Comparison of ENCODE assay signal across 1 cellular context in the genomic region with DNA sequence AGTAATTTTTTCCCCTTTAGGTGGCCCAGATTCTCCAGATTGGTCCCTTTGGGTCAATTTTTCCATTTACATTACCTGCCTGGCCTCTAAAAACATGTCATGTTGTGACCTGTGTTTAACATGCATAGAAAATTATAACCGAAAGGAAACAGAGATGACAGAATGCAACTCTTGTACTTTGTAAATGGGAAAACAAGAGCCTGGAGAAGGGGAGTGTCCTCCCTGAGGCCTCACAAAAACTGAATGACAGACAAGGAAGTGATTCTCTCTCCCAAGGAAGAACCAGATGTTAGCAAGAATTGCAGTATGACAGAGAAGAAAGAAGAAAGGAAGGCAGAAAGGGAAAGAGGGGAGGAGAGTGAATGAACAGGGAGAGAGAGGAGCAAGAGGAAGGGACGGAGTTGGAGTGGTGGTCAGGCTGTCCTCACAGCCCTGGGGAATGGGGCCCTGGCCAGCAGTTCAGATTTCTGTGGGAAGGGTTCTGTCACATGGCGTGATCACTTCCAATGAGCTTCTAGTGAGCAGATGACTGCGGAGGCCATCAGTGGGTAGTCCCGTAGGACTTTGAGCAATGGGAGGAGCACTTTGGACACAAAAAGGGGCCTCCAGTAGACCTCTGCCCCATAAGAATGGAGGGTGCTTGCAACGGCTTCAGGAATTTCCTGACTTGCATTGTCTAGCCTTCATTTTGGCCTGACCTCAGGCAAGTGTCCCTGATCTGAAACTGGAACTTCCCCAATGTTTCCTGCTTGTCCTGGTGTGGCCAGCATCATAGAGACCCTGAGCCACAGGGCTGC.
A peak's percentile ranks its signal among the peaks of the same experiment; 100 is the strongest.
TF ChIP-seq lines count a peak whose summit lies in the region.

No MANE protein-coding gene starts in this region.

TF ChIP-seq in HepG2, 621 proteins besides CTCF, POLR2A, EP300 and RAD21 (continued from another document and continues in another):
- TF ChIP-seq TEAD3 (CRISPR knock-in tag; optimal IDR thresholded peaks at IDR 0.05; ENCODE audit: borderline replicate concordance) (peak; percentile 46), ZNF644 (CRISPR knock-in tag; IDR thresholded peaks at IDR 0.05; ENCODE audit: low read depth) (peak; percentile 49; the same call in 1 of the 2 replicates), AGO2 (optimal IDR thresholded peaks at IDR 0.05; ENCODE audit: low read depth, low read length) (no peak), SOX6 (IDR thresholded peaks at IDR 0.05) (no peak), SOX6 (CRISPR knock-in tag; IDR thresholded peaks at IDR 0.05) (peak; percentile 98), ZNF431 (CRISPR knock-in tag; IDR thresholded peaks at IDR 0.05; ENCODE audit: borderline replicate concordance, low read depth) (peak; percentile 74; the same call in 1 of the 2 replicates), PHF20 (CRISPR knock-in tag; IDR thresholded peaks at IDR 0.05) (no peak; the same call in 1 of the 2 replicates), MED8 (CRISPR knock-in tag; IDR thresholded peaks at IDR 0.05; ENCODE audit: insufficient replicate concordance) (no peak), ZNF124 (CRISPR knock-in tag; IDR thresholded peaks at IDR 0.05) (0 out of 2 replicates have a peak, but pooled peaks have one; percentile 21), ZNF446 (CRISPR knock-in tag; IDR thresholded peaks at IDR 0.05) (no peak), ZNF567 (CRISPR knock-in tag; IDR thresholded peaks at IDR 0.05; ENCODE audit: borderline replicate concordance) (no peak), HNF4G (IDR thresholded peaks at IDR 0.05; ENCODE audit: borderline replicate concordance, low read depth, low read length) (peak; percentile 93), HNF4G (CRISPR knock-in tag; IDR thresholded peaks at IDR 0.05; ENCODE audit: borderline replicate concordance, low read depth) (peak; percentile 84; the same call in 1 of the 2 replicates), FOXK1 (CRISPR knock-in tag; IDR thresholded peaks at IDR 0.05; ENCODE audit: borderline replicate concordance, low read depth) (peak; percentile 58; the same call in 1 of the 2 replicates), MYNN (CRISPR knock-in tag; IDR thresholded peaks at IDR 0.05; ENCODE audit: low read depth) (no peak), ZKSCAN1 (IDR thresholded peaks at IDR 0.05; ENCODE audit: low read length) (no peak), ZMAT3 (CRISPR knock-in tag; conservative IDR thresholded peaks at IDR 0.05) (0 out of 2 replicates have a peak, but pooled peaks have one; percentile 21), DNMT3B (CRISPR knock-in tag; conservative IDR thresholded peaks at IDR 0.05) (0 out of 2 replicates have a peak, but pooled peaks have one; percentile 20), GFI1 (CRISPR knock-in tag; IDR thresholded peaks at IDR 0.05; ENCODE audit: borderline replicate concordance) (no peak; the same call in 1 of the 2 replicates)
- TF ChIP-seq, protein P1, sequence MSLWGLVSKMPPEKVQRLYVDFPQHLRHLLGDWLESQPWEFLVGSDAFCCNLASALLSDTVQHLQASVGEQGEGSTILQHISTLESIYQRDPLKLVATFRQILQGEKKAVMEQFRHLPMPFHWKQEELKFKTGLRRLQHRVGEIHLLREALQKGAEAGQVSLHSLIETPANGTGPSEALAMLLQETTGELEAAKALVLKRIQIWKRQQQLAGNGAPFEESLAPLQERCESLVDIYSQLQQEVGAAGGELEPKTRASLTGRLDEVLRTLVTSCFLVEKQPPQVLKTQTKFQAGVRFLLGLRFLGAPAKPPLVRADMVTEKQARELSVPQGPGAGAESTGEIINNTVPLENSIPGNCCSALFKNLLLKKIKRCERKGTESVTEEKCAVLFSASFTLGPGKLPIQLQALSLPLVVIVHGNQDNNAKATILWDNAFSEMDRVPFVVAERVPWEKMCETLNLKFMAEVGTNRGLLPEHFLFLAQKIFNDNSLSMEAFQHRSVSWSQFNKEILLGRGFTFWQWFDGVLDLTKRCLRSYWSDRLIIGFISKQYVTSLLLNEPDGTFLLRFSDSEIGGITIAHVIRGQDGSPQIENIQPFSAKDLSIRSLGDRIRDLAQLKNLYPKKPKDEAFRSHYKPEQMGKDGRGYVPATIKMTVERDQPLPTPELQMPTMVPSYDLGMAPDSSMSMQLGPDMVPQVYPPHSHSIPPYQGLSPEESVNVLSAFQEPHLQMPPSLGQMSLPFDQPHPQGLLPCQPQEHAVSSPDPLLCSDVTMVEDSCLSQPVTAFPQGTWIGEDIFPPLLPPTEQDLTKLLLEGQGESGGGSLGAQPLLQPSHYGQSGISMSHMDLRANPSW (CRISPR knock-in tag; IDR thresholded peaks at IDR 0.05; ENCODE audit: borderline replicate concordance) = peak; percentile 73; the same call in 1 of the 2 replicates
- TF ChIP-seq, protein P2, sequence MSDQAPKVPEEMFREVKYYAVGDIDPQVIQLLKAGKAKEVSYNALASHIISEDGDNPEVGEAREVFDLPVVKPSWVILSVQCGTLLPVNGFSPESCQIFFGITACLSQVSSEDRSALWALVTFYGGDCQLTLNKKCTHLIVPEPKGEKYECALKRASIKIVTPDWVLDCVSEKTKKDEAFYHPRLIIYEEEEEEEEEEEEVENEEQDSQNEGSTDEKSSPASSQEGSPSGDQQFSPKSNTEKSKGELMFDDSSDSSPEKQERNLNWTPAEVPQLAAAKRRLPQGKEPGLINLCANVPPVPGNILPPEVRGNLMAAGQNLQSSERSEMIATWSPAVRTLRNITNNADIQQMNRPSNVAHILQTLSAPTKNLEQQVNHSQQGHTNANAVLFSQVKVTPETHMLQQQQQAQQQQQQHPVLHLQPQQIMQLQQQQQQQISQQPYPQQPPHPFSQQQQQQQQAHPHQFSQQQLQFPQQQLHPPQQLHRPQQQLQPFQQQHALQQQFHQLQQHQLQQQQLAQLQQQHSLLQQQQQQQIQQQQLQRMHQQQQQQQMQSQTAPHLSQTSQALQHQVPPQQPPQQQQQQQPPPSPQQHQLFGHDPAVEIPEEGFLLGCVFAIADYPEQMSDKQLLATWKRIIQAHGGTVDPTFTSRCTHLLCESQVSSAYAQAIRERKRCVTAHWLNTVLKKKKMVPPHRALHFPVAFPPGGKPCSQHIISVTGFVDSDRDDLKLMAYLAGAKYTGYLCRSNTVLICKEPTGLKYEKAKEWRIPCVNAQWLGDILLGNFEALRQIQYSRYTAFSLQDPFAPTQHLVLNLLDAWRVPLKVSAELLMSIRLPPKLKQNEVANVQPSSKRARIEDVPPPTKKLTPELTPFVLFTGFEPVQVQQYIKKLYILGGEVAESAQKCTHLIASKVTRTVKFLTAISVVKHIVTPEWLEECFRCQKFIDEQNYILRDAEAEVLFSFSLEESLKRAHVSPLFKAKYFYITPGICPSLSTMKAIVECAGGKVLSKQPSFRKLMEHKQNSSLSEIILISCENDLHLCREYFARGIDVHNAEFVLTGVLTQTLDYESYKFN (CRISPR knock-in tag; conservative IDR thresholded peaks at IDR 0.05) = peak; percentile 93
- TF ChIP-seq, protein P3, sequence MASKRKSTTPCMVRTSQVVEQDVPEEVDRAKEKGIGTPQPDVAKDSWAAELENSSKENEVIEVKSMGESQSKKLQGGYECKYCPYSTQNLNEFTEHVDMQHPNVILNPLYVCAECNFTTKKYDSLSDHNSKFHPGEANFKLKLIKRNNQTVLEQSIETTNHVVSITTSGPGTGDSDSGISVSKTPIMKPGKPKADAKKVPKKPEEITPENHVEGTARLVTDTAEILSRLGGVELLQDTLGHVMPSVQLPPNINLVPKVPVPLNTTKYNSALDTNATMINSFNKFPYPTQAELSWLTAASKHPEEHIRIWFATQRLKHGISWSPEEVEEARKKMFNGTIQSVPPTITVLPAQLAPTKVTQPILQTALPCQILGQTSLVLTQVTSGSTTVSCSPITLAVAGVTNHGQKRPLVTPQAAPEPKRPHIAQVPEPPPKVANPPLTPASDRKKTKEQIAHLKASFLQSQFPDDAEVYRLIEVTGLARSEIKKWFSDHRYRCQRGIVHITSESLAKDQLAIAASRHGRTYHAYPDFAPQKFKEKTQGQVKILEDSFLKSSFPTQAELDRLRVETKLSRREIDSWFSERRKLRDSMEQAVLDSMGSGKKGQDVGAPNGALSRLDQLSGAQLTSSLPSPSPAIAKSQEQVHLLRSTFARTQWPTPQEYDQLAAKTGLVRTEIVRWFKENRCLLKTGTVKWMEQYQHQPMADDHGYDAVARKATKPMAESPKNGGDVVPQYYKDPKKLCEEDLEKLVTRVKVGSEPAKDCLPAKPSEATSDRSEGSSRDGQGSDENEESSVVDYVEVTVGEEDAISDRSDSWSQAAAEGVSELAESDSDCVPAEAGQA (IDR thresholded peaks at IDR 0.05; ENCODE audit: low read depth) = no peak
- TF ChIP-seq, protein P3 (CRISPR knock-in tag; IDR thresholded peaks at IDR 0.05; ENCODE audit: borderline replicate concordance) = peak; percentile 65; the same call in 1 of the 2 replicates
- TF ChIP-seq, protein P4, sequence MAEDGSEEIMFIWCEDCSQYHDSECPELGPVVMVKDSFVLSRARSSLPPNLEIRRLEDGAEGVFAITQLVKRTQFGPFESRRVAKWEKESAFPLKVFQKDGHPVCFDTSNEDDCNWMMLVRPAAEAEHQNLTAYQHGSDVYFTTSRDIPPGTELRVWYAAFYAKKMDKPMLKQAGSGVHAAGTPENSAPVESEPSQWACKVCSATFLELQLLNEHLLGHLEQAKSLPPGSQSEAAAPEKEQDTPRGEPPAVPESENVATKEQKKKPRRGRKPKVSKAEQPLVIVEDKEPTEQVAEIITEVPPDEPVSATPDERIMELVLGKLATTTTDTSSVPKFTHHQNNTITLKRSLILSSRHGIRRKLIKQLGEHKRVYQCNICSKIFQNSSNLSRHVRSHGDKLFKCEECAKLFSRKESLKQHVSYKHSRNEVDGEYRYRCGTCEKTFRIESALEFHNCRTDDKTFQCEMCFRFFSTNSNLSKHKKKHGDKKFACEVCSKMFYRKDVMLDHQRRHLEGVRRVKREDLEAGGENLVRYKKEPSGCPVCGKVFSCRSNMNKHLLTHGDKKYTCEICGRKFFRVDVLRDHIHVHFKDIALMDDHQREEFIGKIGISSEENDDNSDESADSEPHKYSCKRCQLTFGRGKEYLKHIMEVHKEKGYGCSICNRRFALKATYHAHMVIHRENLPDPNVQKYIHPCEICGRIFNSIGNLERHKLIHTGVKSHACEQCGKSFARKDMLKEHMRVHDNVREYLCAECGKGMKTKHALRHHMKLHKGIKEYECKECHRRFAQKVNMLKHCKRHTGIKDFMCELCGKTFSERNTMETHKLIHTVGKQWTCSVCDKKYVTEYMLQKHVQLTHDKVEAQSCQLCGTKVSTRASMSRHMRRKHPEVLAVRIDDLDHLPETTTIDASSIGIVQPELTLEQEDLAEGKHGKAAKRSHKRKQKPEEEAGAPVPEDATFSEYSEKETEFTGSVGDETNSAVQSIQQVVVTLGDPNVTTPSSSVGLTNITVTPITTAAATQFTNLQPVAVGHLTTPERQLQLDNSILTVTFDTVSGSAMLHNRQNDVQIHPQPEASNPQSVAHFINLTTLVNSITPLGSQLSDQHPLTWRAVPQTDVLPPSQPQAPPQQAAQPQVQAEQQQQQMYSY (CRISPR knock-in tag; IDR thresholded peaks at IDR 0.05) = 0 out of 2 replicates have a peak, but pooled peaks have one; percentile 32
- TF ChIP-seq, protein P5, sequence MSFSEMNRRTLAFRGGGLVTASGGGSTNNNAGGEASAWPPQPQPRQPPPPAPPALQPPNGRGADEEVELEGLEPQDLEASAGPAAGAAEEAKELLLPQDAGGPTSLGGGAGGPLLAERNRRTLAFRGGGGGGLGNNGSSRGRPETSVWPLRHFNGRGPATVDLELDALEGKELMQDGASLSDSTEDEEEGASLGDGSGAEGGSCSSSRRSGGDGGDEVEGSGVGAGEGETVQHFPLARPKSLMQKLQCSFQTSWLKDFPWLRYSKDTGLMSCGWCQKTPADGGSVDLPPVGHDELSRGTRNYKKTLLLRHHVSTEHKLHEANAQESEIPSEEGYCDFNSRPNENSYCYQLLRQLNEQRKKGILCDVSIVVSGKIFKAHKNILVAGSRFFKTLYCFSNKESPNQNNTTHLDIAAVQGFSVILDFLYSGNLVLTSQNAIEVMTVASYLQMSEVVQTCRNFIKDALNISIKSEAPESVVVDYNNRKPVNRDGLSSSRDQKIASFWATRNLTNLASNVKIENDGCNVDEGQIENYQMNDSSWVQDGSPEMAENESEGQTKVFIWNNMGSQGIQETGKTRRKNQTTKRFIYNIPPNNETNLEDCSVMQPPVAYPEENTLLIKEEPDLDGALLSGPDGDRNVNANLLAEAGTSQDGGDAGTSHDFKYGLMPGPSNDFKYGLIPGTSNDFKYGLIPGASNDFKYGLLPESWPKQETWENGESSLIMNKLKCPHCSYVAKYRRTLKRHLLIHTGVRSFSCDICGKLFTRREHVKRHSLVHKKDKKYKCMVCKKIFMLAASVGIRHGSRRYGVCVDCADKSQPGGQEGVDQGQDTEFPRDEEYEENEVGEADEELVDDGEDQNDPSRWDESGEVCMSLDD (CRISPR knock-in tag; IDR thresholded peaks at IDR 0.05; ENCODE audit: borderline replicate concordance) = 0 out of 2 replicates have a peak, but pooled peaks have one; percentile 37
- TF ChIP-seq, protein P6, sequence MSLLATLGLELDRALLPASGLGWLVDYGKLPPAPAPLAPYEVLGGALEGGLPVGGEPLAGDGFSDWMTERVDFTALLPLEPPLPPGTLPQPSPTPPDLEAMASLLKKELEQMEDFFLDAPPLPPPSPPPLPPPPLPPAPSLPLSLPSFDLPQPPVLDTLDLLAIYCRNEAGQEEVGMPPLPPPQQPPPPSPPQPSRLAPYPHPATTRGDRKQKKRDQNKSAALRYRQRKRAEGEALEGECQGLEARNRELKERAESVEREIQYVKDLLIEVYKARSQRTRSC (CRISPR knock-in tag; IDR thresholded peaks at IDR 0.05; ENCODE audit: low read depth) = no peak
